Comparison of ENCODE assay signal across 8 cellular contexts in the genomic region with DNA sequence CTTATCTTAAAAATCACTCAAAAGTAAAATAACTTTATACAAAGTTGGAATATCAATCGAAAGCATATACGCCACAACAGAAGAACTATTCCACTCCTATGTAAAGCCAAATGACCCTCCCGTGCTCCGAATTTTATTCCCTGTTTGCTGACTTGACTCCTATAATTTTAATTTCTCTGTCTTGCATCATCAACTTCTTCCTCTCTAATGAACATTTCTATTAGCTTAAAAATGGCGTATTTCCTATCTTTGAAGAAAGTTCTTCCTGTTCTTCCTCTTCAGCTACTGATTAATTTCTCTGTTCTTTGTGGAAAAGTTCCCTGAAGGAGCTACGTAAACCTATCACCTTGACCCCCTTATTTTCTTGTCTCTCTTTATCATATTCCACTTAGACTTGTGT.
"Had no signal": no experiment of that assay in that cellular context is flagged by ENCODE, and none has a peak within 500 bp of the region (broad histone marks: within the 10 kb centered on the region; RNA-seq: fewer than 3 reads in every experiment).

No MANE protein-coding gene starts in this region.

- H3K4me2 ChIP-seq: KMS-11 had no signal

- H3K27ac ChIP-seq: HL-60, KMS-11 had no signal

- H3K27ac Mint-ChIP-seq: IgD-negative memory B cell had no signal

- FAIRE-seq: HepG2, HTR-8/SVneo had no signal

- ATAC-seq: HepG2 had no signal

- H3K36me3 Mint-ChIP-seq: IgD-negative memory B cell had no signal

- H3K4me3 Mint-ChIP-seq: IgD-negative memory B cell had no signal

- H3K4me1 Mint-ChIP-seq: IgD-negative memory B cell had no signal

- H3K9ac ChIP-seq: KMS-11 had no signal

- DNase-seq: IMR-90, KBM-7, KG1 had no signal
